ENCODE assay signal across 27 cellular contexts in the genomic region with DNA sequence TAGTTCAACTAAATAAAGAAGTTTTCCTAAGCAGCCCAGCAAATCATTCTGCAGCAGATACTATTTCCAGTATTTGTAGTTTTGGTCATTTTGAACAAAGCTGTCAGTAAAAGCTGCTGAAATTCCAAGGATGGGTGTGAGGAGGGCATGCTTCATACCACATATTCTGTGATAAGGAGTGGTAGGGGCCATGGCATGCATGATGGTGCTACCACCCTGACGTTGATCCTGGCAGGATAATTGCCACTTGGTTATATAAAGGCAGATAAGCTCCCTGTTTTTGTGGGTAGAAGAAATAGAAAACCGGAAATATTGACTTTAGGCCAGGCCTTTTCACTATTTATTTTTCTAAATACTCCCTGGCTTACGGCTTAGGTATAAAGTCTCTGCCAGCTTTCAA.
"Had no signal": no experiment of that assay in that cellular context is flagged by ENCODE, and none has a peak within 500 bp of the region (broad histone marks: within the 10 kb centered on the region; RNA-seq: fewer than 3 reads in every experiment).

No MANE protein-coding gene starts in this region.

- H3K27ac ChIP-seq: adrenal gland, heart right ventricle, right lobe of liver, testis had no signal

- H3K9me3 Mint-ChIP-seq: activated B cell treated with CpG ODN at 0.5 μM for 24 hours; activated CD4-positive, alpha-beta memory T cell treated with anti-CD3 and anti-CD28 coated beads for 36 hours; naive B cell; neural crest cell; stimulated activated naive B cell treated with anti-CD40 and anti-IgM and Interleukin-4, amounts not matched to agents 10 μg/mL and 1 μg/mL and 100 μg/mL, for 72 hours had no signal

- H3K4me3 ChIP-seq: adrenal gland, heart right ventricle, right lobe of liver, testis had no signal

- ATAC-seq: activated CD8-positive, alpha-beta memory T cell treated with anti-CD3 and anti-CD28 coated beads, Interleukin-2, amount 10 ng/mL, durations not matched to agents 7 days and 5 days; heart right ventricle; left colon; stimulated activated naive B cell treated with anti-CD40 and anti-IgM and Interleukin-4, amounts not matched to agents 10 μg/mL and 1 μg/mL and 100 μg/mL, for 72 hours had no signal

- DNase-seq: activated B cell treated with CpG ODN at 0.5 μM for 24 hours; activated CD4-positive, alpha-beta memory T cell treated with anti-CD3 and anti-CD28 coated beads for 36 hours; activated CD4-positive, alpha-beta T cell treated with anti-CD3 and anti-CD28 coated beads for 4 hours; activated CD8-positive, alpha-beta memory T cell treated with anti-CD3 and anti-CD28 coated beads, Interleukin-2, amount 10 ng/mL, durations not matched to agents 7 days and 5 days; activated gamma-delta T cell treated with Interleukin-2 at 50 U/mL for 16 hours; activated T-cell treated with anti-CD3 and anti-CD28 coated beads for 4 hours; adrenal gland; central memory CD4-positive, alpha-beta T cell; dermis blood vessel endothelial cell; effector CD8-positive, alpha-beta T cell; erythroblast; foreskin fibroblast; heart right ventricle; left colon; naive B cell; occipital lobe; right lobe of liver; small intestine; stimulated activated CD4-positive, alpha-beta T cell treated with anti-CD3 and anti-CD28 coated beads, Interleukin-2, amount 100 ng/mL, for 24 hours; stimulated activated naive B cell treated with anti-CD40 and anti-IgM and Interleukin-4, amounts not matched to agents 10 μg/mL and 1 μg/mL and 100 μg/mL, for 72 hours; T-helper 1 cell; T-helper 9 cell; testis had no signal

- H3K9me3 ChIP-seq: adrenal gland, heart right ventricle, right lobe of liver, testis had no signal

- H3K4me1 ChIP-seq: adrenal gland, testis had no signal

- FAIRE-seq: astrocyte, keratinocyte, small intestine had no signal

- H3K27me3 ChIP-seq: adrenal gland, heart right ventricle, right lobe of liver, testis had no signal

- H3K27ac Mint-ChIP-seq: activated B cell treated with CpG ODN at 0.5 μM for 24 hours; activated CD4-positive, alpha-beta memory T cell treated with anti-CD3 and anti-CD28 coated beads for 36 hours; activated naive CD8-positive, alpha-beta T cell; stimulated activated naive B cell treated with anti-CD40 and anti-IgM and Interleukin-4, amounts not matched to agents 10 μg/mL and 1 μg/mL and 100 μg/mL, for 72 hours had no signal

- H3K4me3 Mint-ChIP-seq: activated B cell treated with CpG ODN at 0.5 μM for 24 hours; activated CD4-positive, alpha-beta memory T cell treated with anti-CD3 and anti-CD28 coated beads for 36 hours; activated CD8-positive, alpha-beta memory T cell treated with anti-CD3 and anti-CD28 coated beads, Interleukin-2, amount 10 ng/mL, durations not matched to agents 7 days and 5 days; activated naive CD8-positive, alpha-beta T cell; neural crest cell; stimulated activated naive B cell treated with anti-CD40 and anti-IgM and Interleukin-4, amounts not matched to agents 10 μg/mL and 1 μg/mL and 100 μg/mL, for 72 hours had no signal

- H3K27me3 Mint-ChIP-seq: activated B cell treated with CpG ODN at 0.5 μM for 24 hours; activated CD4-positive, alpha-beta memory T cell treated with anti-CD3 and anti-CD28 coated beads for 36 hours; activated CD8-positive, alpha-beta memory T cell treated with anti-CD3 and anti-CD28 coated beads, Interleukin-2, amount 10 ng/mL, durations not matched to agents 7 days and 5 days; activated naive CD8-positive, alpha-beta T cell; naive B cell; stimulated activated naive B cell treated with anti-CD40 and anti-IgM and Interleukin-4, amounts not matched to agents 10 μg/mL and 1 μg/mL and 100 μg/mL, for 72 hours had no signal

- H3K4me1 Mint-ChIP-seq: neural crest cell had no signal
